In genomic region chr1:228813006-228813405, GRCh38 we compare ENCODE assay signal across 16 cellular contexts.
DNase-seq lines count a peak whose midpoint lies in the region; ATAC-seq, FAIRE-seq and TF ChIP-seq lines count a peak whose summit lies in the region.
"Had no signal": no experiment of that assay in that cellular context is flagged by ENCODE, and none has a peak within 500 bp of the region (broad histone marks: within the 10 kb centered on the region; RNA-seq: fewer than 3 reads in every experiment).

No MANE protein-coding gene starts in this region.

- H3K4me3 ChIP-seq in PC-3 (ENCODE audit: low read length), result no peak overlapping the region
- no peak overlapping the region for H3K4me3 ChIP-seq in upper lobe of right lung
- no peak overlapping the region for H3K4me3 ChIP-seq in CD4-positive, alpha-beta memory T cell (ENCODE audit: low read length in 2 of 2)
- H3K4me3 ChIP-seq: BLaER1 treated with 17β-estradiol and CSF1 and Interleukin-3, amounts not matched to agents 10 nM and 100 nM; GM23338 had no signal

- H3K9me3 ChIP-seq in PC-3 (ENCODE audit: low read length) (no peaks in the 10 kb centered on the region), upper lobe of right lung (no peaks in the 10 kb centered on the region)
- no peaks in the 10 kb centered on the region for H3K9me3 ChIP-seq in CD4-positive, alpha-beta memory T cell (ENCODE audit: control insufficient read depth in 1 of 2, low read length in 2 of 2)

- no peaks in the 10 kb centered on the region for H3K27me3 Mint-ChIP-seq in CD4-positive, alpha-beta memory T cell

- H3K9ac ChIP-seq in PC-3 (ENCODE audit: low read length), result no peak overlapping the region
- H3K9ac ChIP-seq: BLaER1 treated with 17β-estradiol and CSF1 and Interleukin-3, amounts not matched to agents 10 nM and 100 nM had no signal

- H3K36me3 ChIP-seq in PC-3 (ENCODE audit: low read depth, low read length) (no peaks in the 10 kb centered on the region), upper lobe of right lung (no peaks in the 10 kb centered on the region)
- no peaks in the 10 kb centered on the region for H3K36me3 ChIP-seq in CD4-positive, alpha-beta memory T cell (ENCODE audit: insufficient read depth, low read length)
- H3K36me3 ChIP-seq: BLaER1 treated with 17β-estradiol and CSF1 and Interleukin-3, amounts not matched to agents 10 nM and 100 nM had no signal

- CTCF ChIA-PET in PC-3 (lab: Charles Lee), result no interaction called here
- CTCF ChIA-PET in CD4-positive, alpha-beta memory T cell (lab: Charles Lee; ENCODE audit: partially characterized antibody), result no interaction called here

- TF ChIP-seq CTCF in D721Med (IDR thresholded peaks at IDR 0.05; ENCODE audit: insufficient read depth, missing control alignments), result no peak
- no peak for TF ChIP-seq CTCF in PC-3 (conservative IDR thresholded peaks at IDR 0.05; ENCODE audit: low read depth, low read length)
- no peak for TF ChIP-seq CTCF in upper lobe of right lung (IDR thresholded peaks at IDR 0.05)

- no peak overlapping the region for H3K4me3 Mint-ChIP-seq in CD4-positive, alpha-beta memory T cell
- H3K4me3 Mint-ChIP-seq: B cell, GM23338, HFFc6 had no signal

- POLR2A ChIA-PET in PC-3 (lab: Charles Lee; ENCODE audit: unreplicated experiment), result no interaction called here
- POLR2A ChIA-PET in CD4-positive, alpha-beta memory T cell (lab: Charles Lee; ENCODE audit: partially characterized antibody), result no interaction called here

- in situ Hi-C loops in G401 (cut with HindIII; ENCODE audit: low sequenced_read_pairs), result no loop called here

- DNase-seq in CD1c-positive myeloid dendritic cell (ENCODE audit: extremely low spot score) (peak; percentile 10), D721Med (ENCODE audit: insufficient read length, low spot score) (no peak), PC-3 (peak; percentile 6), upper lobe of right lung (no peak), G401 (ENCODE audit: low spot score) (no peak)
- no peak for DNase-seq in CD4-positive, alpha-beta memory T cell
- DNase-seq: CD4-positive, CD25-positive, alpha-beta regulatory T cell; DMS79 treated with DMSO at 0.1 percent for 48 hours; HCEC 1CT; HFFc6; KG1 had no signal

- peaks cover 28 to 48% (median 39%) of the 10 kb centered on the region in 4 donors for H3K4me1 Mint-ChIP-seq in CD4-positive, alpha-beta memory T cell

- H3K9me3 Mint-ChIP-seq in CD4-positive, alpha-beta memory T cell, result peaks cover 0 to 2% (median 0%) of the 10 kb centered on the region in 8 donors
- H3K9me3 Mint-ChIP-seq: GM23338 had no signal

- ATAC-seq in PC-3, result no peak
- peak; percentile 31 for ATAC-seq in upper lobe of right lung
- ATAC-seq: GM23338 had no signal

- no peaks in the 10 kb centered on the region for H3K79me2 ChIP-seq in PC-3 (ENCODE audit: low read length)

- H3K27me3 ChIP-seq in PC-3 (ENCODE audit: low read length) (peaks cover 41% of the 10 kb centered on the region), upper lobe of right lung (no peaks in the 10 kb centered on the region)
- no peaks in the 10 kb centered on the region for H3K27me3 ChIP-seq in CD4-positive, alpha-beta memory T cell (ENCODE audit: insufficient read depth, low read length)
- H3K27me3 ChIP-seq: BLaER1 treated with 17β-estradiol and CSF1 and Interleukin-3, amounts not matched to agents 10 nM and 100 nM had no signal

- no peak overlapping the region for H3K4me2 ChIP-seq in PC-3 (ENCODE audit: low read length)
- H3K4me2 ChIP-seq: BLaER1 treated with 17β-estradiol and CSF1 and Interleukin-3, amounts not matched to agents 10 nM and 100 nM; GM23338 had no signal

- intact Hi-C loops in PC-3 (cut with micrococcal nuclease) (no loop called here), upper lobe of right lung (cut with DNase I) (no loop called here)
- intact Hi-C loops in CD4-positive, alpha-beta memory T cell (cut with micrococcal nuclease), result no loop called here

- H4K20me1 ChIP-seq in PC-3 (ENCODE audit: low read length), result no peaks in the 10 kb centered on the region
- H4K20me1 ChIP-seq: BLaER1 treated with 17β-estradiol and CSF1 and Interleukin-3, amounts not matched to agents 10 nM and 100 nM had no signal

- H3K4me1 ChIP-seq in PC-3 (ENCODE audit: insufficient read depth, low read length), result no peaks in the 10 kb centered on the region
- peaks cover 7% of the 10 kb centered on the region for H3K4me1 ChIP-seq in upper lobe of right lung
- peaks cover 30% of the 10 kb centered on the region for H3K4me1 ChIP-seq in CD4-positive, alpha-beta memory T cell (ENCODE audit: insufficient read depth, low read length)

- no TSS peak for BruUV-seq in PC-3 (replicated peaks; lab: Mats Ljungman, UMichigan)

- peak; percentile 64 for FAIRE-seq in D721Med (lab: Jason Lieb, UNC)
- FAIRE-seq: GM12891, H54 had no signal

- no peaks in the 10 kb centered on the region for H3K9me2 ChIP-seq in PC-3 (replicated peaks; ENCODE audit: low read length)

- H3K27ac Mint-ChIP-seq in CD4-positive, alpha-beta memory T cell, result peak overlapping the region in 1 of 7 donors; percentile 1
- H3K27ac Mint-ChIP-seq: B cell; CD4-positive, CD25-positive, alpha-beta regulatory T cell; GM23338; HFFc6 had no signal

- no peak overlapping the region for H3K27ac ChIP-seq in PC-3 (ENCODE audit: low read length)
- no peak overlapping the region for H3K27ac ChIP-seq in upper lobe of right lung
- H3K27ac ChIP-seq in CD4-positive, alpha-beta memory T cell (ENCODE audit: low read depth, low read length), result no peak overlapping the region
- H3K27ac ChIP-seq: BLaER1 treated with 17β-estradiol and CSF1 and Interleukin-3, amounts not matched to agents 10 nM and 100 nM had no signal

- H2AFZ ChIP-seq in PC-3 (ENCODE audit: low read length), result no peak overlapping the region
- H2AFZ ChIP-seq: GM23338 had no signal

- no peaks in the 10 kb centered on the region for H3F3A ChIP-seq in PC-3 (ENCODE audit: low read length, unreplicated experiment)

- H3K36me3 Mint-ChIP-seq in CD4-positive, alpha-beta memory T cell, result no peaks in the 10 kb centered on the region
- H3K36me3 Mint-ChIP-seq: CD4-positive, CD25-positive, alpha-beta regulatory T cell had no signal

Comparison
In these comparisons a context has a peak if more than half of its experiments do, and no peak if none do; other contexts are left out.
1. DNase-seq: peak in CD1c-positive myeloid dendritic cell (single experiment) and PC-3 (single experiment); none in D721Med (single experiment), upper lobe of right lung (single experiment), G401 (single experiment) and CD4-positive, alpha-beta memory T cell (0 of 5).